31 cellular contexts compared by ENCODE assay signal in genomic region chr2:112085916-112086669, GRCh38. TPM values are rescaled to one million over a fixed set of nuclear protein-coding genes. Genes with fewer than 3 reads are reported as not detected.
A peak's percentile ranks its signal among the peaks of the same experiment; 100 is the strongest.
DNase-seq lines count a peak whose midpoint lies in the region; ATAC-seq and TF ChIP-seq lines count a peak whose summit lies in the region.
"Had no signal": no experiment of that assay in that cellular context is flagged by ENCODE, and none has a peak within 500 bp of the region (broad histone marks: within the 10 kb centered on the region; RNA-seq: fewer than 3 reads in every experiment).

No MANE protein-coding gene starts in this region.

- peaks cover 0 to 4% (median 2%) of the 10 kb centered on the region in 3 donors for H3K4me1 ChIP-seq in skeletal muscle tissue (ENCODE audit: control insufficient read depth in 3 of 3, insufficient read depth in 3 of 3, low read length in 3 of 3)
- H3K4me1 ChIP-seq in effector memory CD4-positive, alpha-beta T cell (ENCODE audit: control insufficient read depth, insufficient read depth, low read length, poor library complexity, severe bottlenecking): no peaks in the 10 kb centered on the region
- H3K4me1 ChIP-seq: ascending aorta had no signal

- intact Hi-C loops in activated B cell treated with CpG ODN at 0.5 μM for 24 hours (cut with micrococcal nuclease): no loop called here

- TF ChIP-seq CTCF in activated B cell treated with CpG ODN at 0.5 μM for 24 hours (IDR thresholded peaks at IDR 0.05): no peak

- peaks cover 43 to 44% of the 10 kb centered on the region in 2 donors for H3K36me3 Mint-ChIP-seq in activated naive CD4-positive, alpha-beta T cell treated with anti-CD3 and anti-CD28 coated beads, Interleukin-2, amount 50 U/mL, for 72 hours
- H3K36me3 Mint-ChIP-seq in activated B cell treated with CpG ODN at 0.5 μM for 24 hours (ENCODE audit: low read depth): peaks cover 82% of the 10 kb centered on the region

- H3K4me1 Mint-ChIP-seq in activated B cell treated with CpG ODN at 0.5 μM for 24 hours: peaks cover 30% of the 10 kb centered on the region
- H3K4me1 Mint-ChIP-seq: activated CD4-positive, alpha-beta T cell treated with anti-CD3 and anti-CD28 coated beads for 36 hours had no signal

- peaks cover 11 to 25% (median 15%) of the 10 kb centered on the region in 3 donors for H3K36me3 ChIP-seq in skeletal muscle tissue (ENCODE audit: control insufficient read depth in 3 of 3, insufficient read depth in 3 of 3, low read length in 3 of 3)
- H3K36me3 ChIP-seq in effector memory CD4-positive, alpha-beta T cell (ENCODE audit: control insufficient read depth, insufficient read depth, low read length): peaks cover 76% of the 10 kb centered on the region

- H3K27me3 ChIP-seq in skeletal muscle tissue (ENCODE audit: control insufficient read depth in 3 of 3, insufficient read depth in 3 of 3, low read length in 3 of 3): no peaks in the 10 kb centered on the region
- no peaks in the 10 kb centered on the region for H3K27me3 ChIP-seq in effector memory CD4-positive, alpha-beta T cell (replicated peaks; ENCODE audit: control insufficient read depth, insufficient read depth, low read length, poor library complexity, severe bottlenecking)
- H3K27me3 ChIP-seq: ascending aorta, stomach, transverse colon had no signal

- no peak overlapping the region for H3K9ac ChIP-seq in skeletal muscle tissue (ENCODE audit: low read depth in 1 of 3, low read length in 3 of 3)
- H3K9ac ChIP-seq: KMS-11 had no signal

- ATAC-seq in activated naive CD4-positive, alpha-beta T cell treated with anti-CD3 and anti-CD28 coated beads, Interleukin-2, amount 50 U/mL, for 72 hours: no peak
- no peak for ATAC-seq in activated B cell treated with CpG ODN at 0.5 μM for 24 hours (ENCODE audit: low read depth)
- ATAC-seq: activated CD4-positive, alpha-beta T cell treated with anti-CD3 and anti-CD28 coated beads for 36 hours; activated T-cell treated with anti-CD3 and anti-CD28 coated beads, Interleukin-2, amount 50 U/mL, for 4 hours; left colon; natural killer cell treated with Interleukin-12 subunit alpha and Interleukin-12 subunit beta and Interleukin-15 and Interleukin-18, amount 100 ng/mL, for 72 hours; PC-3; T-cell had no signal

- H3K27me3 Mint-ChIP-seq in activated B cell treated with CpG ODN at 0.5 μM for 24 hours: no peaks in the 10 kb centered on the region
- H3K27me3 Mint-ChIP-seq: activated CD4-positive, alpha-beta T cell treated with anti-CD3 and anti-CD28 coated beads for 36 hours; natural killer cell treated with Interleukin-12 subunit alpha and Interleukin-12 subunit beta and Interleukin-15 and Interleukin-18, amount 100 ng/mL, for 72 hours; T-cell had no signal

- no peak overlapping the region for H3K4me3 ChIP-seq in skeletal muscle tissue (ENCODE audit: low read length in 3 of 3)
- no peak overlapping the region for H3K4me3 ChIP-seq in effector memory CD4-positive, alpha-beta T cell (ENCODE audit: insufficient read depth, low read depth, low read length, poor library complexity, severe bottlenecking)
- H3K4me3 ChIP-seq: ascending aorta, stomach, transverse colon had no signal

- in situ Hi-C loops in G401 (cut with HindIII; ENCODE audit: low sequenced_read_pairs): no loop called here

- no peak overlapping the region for H3K4me3 Mint-ChIP-seq in activated B cell treated with CpG ODN at 0.5 μM for 24 hours
- H3K4me3 Mint-ChIP-seq: activated CD4-positive, alpha-beta T cell treated with anti-CD3 and anti-CD28 coated beads for 36 hours; activated naive CD4-positive, alpha-beta T cell treated with anti-CD3 and anti-CD28 coated beads for 36 hours; activated T-cell treated with anti-CD3 and anti-CD28 coated beads, Interleukin-2, amount 50 U/mL, for 4 hours; natural killer cell treated with Interleukin-12 subunit alpha and Interleukin-12 subunit beta and Interleukin-15 and Interleukin-18, amount 100 ng/mL, for 72 hours; T-cell had no signal

- no peaks in the 10 kb centered on the region for H3K9me3 Mint-ChIP-seq in activated naive CD4-positive, alpha-beta T cell treated with anti-CD3 and anti-CD28 coated beads, Interleukin-2, amount 50 U/mL, for 72 hours
- H3K9me3 Mint-ChIP-seq in activated B cell treated with CpG ODN at 0.5 μM for 24 hours: no peaks in the 10 kb centered on the region
- H3K9me3 Mint-ChIP-seq: activated naive CD4-positive, alpha-beta T cell treated with anti-CD3 and anti-CD28 coated beads for 36 hours; activated T-cell treated with anti-CD3 and anti-CD28 coated beads, Interleukin-2, amount 50 U/mL, for 4 hours; natural killer cell treated with Interleukin-12 subunit alpha and Interleukin-12 subunit beta and Interleukin-15 and Interleukin-18, amount 100 ng/mL, for 72 hours; T-cell had no signal

- CTCF ChIA-PET in activated B cell treated with CpG ODN at 0.5 μM for 24 hours (lab: Charles Lee): no interaction called here

- no peaks in the 10 kb centered on the region for H3K9me3 ChIP-seq in skeletal muscle tissue (ENCODE audit: control insufficient read depth in 3 of 3, low read length in 3 of 3)
- no peaks in the 10 kb centered on the region for H3K9me3 ChIP-seq in effector memory CD4-positive, alpha-beta T cell (ENCODE audit: control insufficient read depth, low read length)
- H3K9me3 ChIP-seq: ascending aorta, Caco-2, stomach, transverse colon had no signal

- DNase-seq in activated naive CD4-positive, alpha-beta T cell treated with anti-CD3 and anti-CD28 coated beads, Interleukin-2, amount 50 U/mL, for 72 hours (ENCODE audit: low spot score in 2 of 2): no peak
- DNase-seq in activated naive CD4-positive, alpha-beta T cell treated with anti-CD3 and anti-CD28 coated beads, Interleukin-2, amount 50 U/mL, for 16 hours: no peak
- DNase-seq in activated B cell treated with CpG ODN at 0.5 μM for 24 hours (no peak), foreskin melanocyte (peak; percentile 64), G401 (ENCODE audit: low spot score) (no peak), epidermal melanocyte (ENCODE audit: insufficient read length, low spot score) (no peak)
- no peak for DNase-seq in effector memory CD4-positive, alpha-beta T cell
- DNase-seq: activated CD4-positive, alpha-beta T cell treated with anti-CD3 and anti-CD28 coated beads for 36 hours; activated naive CD4-positive, alpha-beta T cell treated with anti-CD3 and anti-CD28 coated beads for 36 hours; activated T-cell treated with anti-CD3 and anti-CD28 coated beads, Interleukin-2, amount 50 U/mL, for 4 hours; AML-193; Caco-2; cerebellar nuclear complex; DND-41; left colon; midbrain; NCI-H1048; NCI-H2029 treated with DMSO at 0.1 percent for 48 hours; PC-3; posterior cingulate gyrus; SHP77 treated with DMSO at 0.1 percent for 48 hours; small intestine; stimulated activated CD4-positive, alpha-beta T cell treated with anti-CD3 and anti-CD28 coated beads, Interleukin-2, amount 100 ng/mL, for 48 hours; stomach; T-cell; transverse colon had no signal

- H3K27ac Mint-ChIP-seq in activated naive CD4-positive, alpha-beta T cell treated with anti-CD3 and anti-CD28 coated beads, Interleukin-2, amount 50 U/mL, for 72 hours: peak overlapping the region; percentile 44 to 75
- H3K27ac Mint-ChIP-seq in activated B cell treated with CpG ODN at 0.5 μM for 24 hours: peak overlapping the region; percentile 94
- H3K27ac Mint-ChIP-seq: activated CD4-positive, alpha-beta T cell treated with anti-CD3 and anti-CD28 coated beads for 36 hours; activated naive CD4-positive, alpha-beta T cell treated with anti-CD3 and anti-CD28 coated beads for 36 hours; T-cell had no signal

- POLR2A ChIA-PET in activated B cell treated with CpG ODN at 0.5 μM for 24 hours (lab: Charles Lee): interaction anchor here (2.1 to 2.6 kb wide), 2 partner anchors 10 to 31 kb away, joined by 11 to 21 read pairs; partner anchors contain the start of gene TMEM87B

- peak overlapping the region; percentile 13 for H3K27ac ChIP-seq in skeletal muscle tissue (ENCODE audit: low read depth, low read length)
- H3K27ac ChIP-seq in effector memory CD4-positive, alpha-beta T cell (ENCODE audit: insufficient read depth, low read length, poor library complexity, severe bottlenecking): no peak overlapping the region
- H3K27ac ChIP-seq: 22Rv1, ascending aorta, KMS-11, stomach had no signal

RNA-seq across cellular contexts. Expression of gene TMEM87B, which starts 31.0 kb away (rescaled TPM):
- 10 to 100 TPM; 16.8 to 26.2 TPM for total RNA-seq in activated naive CD4-positive, alpha-beta T cell treated with anti-CD3 and anti-CD28 coated beads, Interleukin-2, amount 50 U/mL, for 72 hours
- total RNA-seq in activated B cell treated with CpG ODN at 0.5 μM for 24 hours (19.8 and 20.0 TPM in 2 replicates), skeletal muscle tissue (30.3 TPM)
- total RNA-seq in G401 (2014; rRNA removed; shearing (Covaris generic)): 12.4 and 13.8 TPM in 2 replicates

RNA-seq across cellular contexts. Expression of gene FBLN7, which starts 52.1 kb away (rescaled TPM):
- 10 to 100 TPM; 25.4 to 48.5 TPM for total RNA-seq in activated naive CD4-positive, alpha-beta T cell treated with anti-CD3 and anti-CD28 coated beads, Interleukin-2, amount 50 U/mL, for 72 hours
- 0.31 and 0.71 TPM in 2 replicates for total RNA-seq in activated B cell treated with CpG ODN at 0.5 μM for 24 hours
- total RNA-seq in skeletal muscle tissue: 9.9 TPM
- not detected in 2 replicates for total RNA-seq in G401 (2014; rRNA removed; shearing (Covaris generic))
